ENCODE assay signal across 21 cellular contexts in the genomic region with DNA sequence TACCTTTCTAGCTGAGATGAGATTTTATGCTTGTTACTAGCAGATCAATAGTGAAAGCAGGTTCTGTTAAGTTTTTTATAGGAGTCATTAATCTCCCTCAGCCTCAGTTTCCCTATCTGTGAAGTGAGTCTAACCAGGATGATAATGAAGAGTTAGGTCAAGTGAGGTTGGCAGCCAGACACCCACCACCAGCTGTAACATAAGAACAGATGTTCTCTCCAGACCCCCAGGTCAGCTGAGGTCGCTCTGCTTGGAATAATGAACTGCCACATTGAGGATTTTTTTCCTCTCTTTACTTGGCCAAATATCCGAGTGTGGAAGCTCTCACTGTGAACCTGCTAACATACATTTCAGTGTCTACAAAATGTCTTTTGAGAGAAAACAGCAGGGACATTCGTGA.
"Had no signal": no experiment of that assay in that cellular context is flagged by ENCODE, and none has a peak within 500 bp of the region (broad histone marks: within the 10 kb centered on the region; RNA-seq: fewer than 3 reads in every experiment).

No MANE protein-coding gene starts in this region.

- H3K36me3 ChIP-seq: MG63, SJSA1 had no signal

- H3K4me1 ChIP-seq: SJSA1 had no signal

- H3K9me3 ChIP-seq: MG63, SJSA1 had no signal

- H3K27ac ChIP-seq: SJSA1 had no signal

- DNase-seq: IMR-90, Karpas-422, KG1, MG63, NCI-H1092, NCI-H1105 treated with DMSO at 0.1 percent for 48 hours, NCI-H1417 treated with DMSO at 0.1 percent for 48 hours, NCI-H146, NCI-H1694 treated with DMSO at 0.1 percent for 48 hours, NCI-H1930, NCI-H2081, NCI-H2107, NCI-H345, NCI-H446 treated with DMSO at 0.1 percent for 48 hours, NCI-H510A treated with DMSO at 0.1 percent for 48 hours, NCI-H526, Right ventricle myocardium superior, RPMI8226, SIG-M5 had no signal

- H3K4me3 ChIP-seq: MG63, SJSA1 had no signal

- H3K27me3 ChIP-seq: MG63, SJSA1 had no signal

- FAIRE-seq: RCC 7860 had no signal
